Comparison of ENCODE assay signal across 17 cellular contexts in genomic region chr2:235532307-235532706, GRCh38. TPM values are rescaled to one million over a fixed set of nuclear protein-coding genes. Genes with fewer than 3 reads are reported as not detected.
DNase-seq lines count a peak whose midpoint lies in the region; ATAC-seq and TF ChIP-seq lines count a peak whose summit lies in the region.
"Had no signal": no experiment of that assay in that cellular context is flagged by ENCODE, and none has a peak within 500 bp of the region (broad histone marks: within the 10 kb centered on the region; RNA-seq: fewer than 3 reads in every experiment).

No MANE protein-coding gene starts in this region.

- peaks cover 13 to 14% of the 10 kb centered on the region in 2 experiments for H3K9me3 Mint-ChIP-seq in H9
- H3K9me3 Mint-ChIP-seq: CD4-positive, alpha-beta memory T cell had no signal

- H3K36me3 Mint-ChIP-seq in H9 (ENCODE audit: insufficient read depth in 1 of 3, low read depth in 3 of 3): peaks cover 8 to 18% (median 9%) of the 10 kb centered on the region in 3 experiments; a peak in 6 of 7 replicates
- H3K36me3 Mint-ChIP-seq: CD4-positive, alpha-beta memory T cell had no signal

- no peak overlapping the region for H2BK5ac ChIP-seq in H9 (ENCODE audit: insufficient read length, low read length)

- H2BK120ac ChIP-seq in H9 (ENCODE audit: low read depth, low read length, poor library complexity, severe bottlenecking): no peak overlapping the region

- H3K4ac ChIP-seq in H9 (ENCODE audit: low read depth, low read length): no peak overlapping the region

- no peak overlapping the region for H3K4me3 Mint-ChIP-seq in H9
- H3K4me3 Mint-ChIP-seq: CD4-positive, alpha-beta memory T cell had no signal

- no peak overlapping the region for H3K9ac ChIP-seq in H9 (ENCODE audit: extremely low read depth, insufficient read length, low read length)
- H3K9ac ChIP-seq: GM23248 had no signal

- ATAC-seq in mucosa of descending colon (peak; percentile 75), upper lobe of right lung (no peak)
- ATAC-seq: GM12878, HCT116 had no signal

- H2BK15ac ChIP-seq in H9 (ENCODE audit: low read depth, low read length): no peak overlapping the region

- H4K8ac ChIP-seq in H9 (replicated peaks; ENCODE audit: insufficient read length, low read depth, low read length): no peak overlapping the region

- H2BK20ac ChIP-seq in H9 (ENCODE audit: low read depth, low read length, poor library complexity, severe bottlenecking): no peak overlapping the region

- H2AK5ac ChIP-seq in H9 (ENCODE audit: insufficient read length, low read length): no peak overlapping the region

- H3K14ac ChIP-seq in H9 (ENCODE audit: insufficient read depth, low read length): no peak overlapping the region

- no peaks in the 10 kb centered on the region for H4K20me1 ChIP-seq in H9 (ENCODE audit: control insufficient read depth, insufficient read depth, insufficient read length)

- no peak overlapping the region for H4K91ac ChIP-seq in H9 (ENCODE audit: insufficient read length, low read depth, low read length)

- no peak overlapping the region for H3K23ac ChIP-seq in H9 (ENCODE audit: insufficient read length, low read depth, low read length)

- no peaks in the 10 kb centered on the region for H3K79me1 ChIP-seq in H9 (ENCODE audit: insufficient read depth, low read depth, low read length, poor library complexity, severe bottlenecking)

- H3K18ac ChIP-seq in H9 (ENCODE audit: insufficient read length, low read depth, low read length): no peak overlapping the region

- intact Hi-C loops in mucosa of descending colon (cut with DNase I, micrococcal nuclease) (no loop called here), upper lobe of right lung (cut with DNase I) (no loop called here)

- H3K9me3 ChIP-seq in H9 (ENCODE audit: control insufficient read depth, low read depth, low read length) (no peaks in the 10 kb centered on the region), mucosa of descending colon (no peaks in the 10 kb centered on the region), upper lobe of right lung (no peaks in the 10 kb centered on the region)

- TF ChIP-seq CTCF in H9 (conservative IDR thresholded peaks at IDR 0.05) (no peak), mucosa of descending colon (IDR thresholded peaks at IDR 0.05) (no peak), upper lobe of right lung (IDR thresholded peaks at IDR 0.05) (no peak)

- H2BK12ac ChIP-seq in H9 (ENCODE audit: insufficient read length, low read depth, low read length): no peak overlapping the region

- H3K4me3 ChIP-seq in mucosa of descending colon (no peak overlapping the region), upper lobe of right lung (no peak overlapping the region)
- H3K4me3 ChIP-seq: GM12878, GM23248 had no signal

- H3K27me3 Mint-ChIP-seq in H9 (ENCODE audit: low read depth): no peaks in the 10 kb centered on the region; the same call in 1 of the 2 replicates

- no peaks in the 10 kb centered on the region for H3K27me3 ChIP-seq in H9 (ENCODE audit: insufficient read depth, low read length)
- no peaks in the 10 kb centered on the region for H3K27me3 ChIP-seq in upper lobe of right lung

- no peak overlapping the region for H3K27ac ChIP-seq in H9 (ENCODE audit: insufficient read length, low read depth, low read length)
- no peak overlapping the region for H3K27ac ChIP-seq in upper lobe of right lung
- H3K27ac ChIP-seq: GM23248 had no signal

- no CpG with 5 or more reads among the region's 5 CpGs for WGBS in H9 (ENCODE audit: extremely low coverage, insufficient read length, low lambda C conversion rate)

- H4K5ac ChIP-seq in H9 (ENCODE audit: insufficient read length, low read depth, low read length): no peak overlapping the region

- no peaks in the 10 kb centered on the region for H3K36me3 ChIP-seq in mucosa of descending colon (ENCODE audit: low read depth)
- no peaks in the 10 kb centered on the region for H3K36me3 ChIP-seq in upper lobe of right lung

- no peak overlapping the region for H3K56ac ChIP-seq in H9 (ENCODE audit: insufficient read length, low read depth, low read length)

- H3K79me2 ChIP-seq in H9 (ENCODE audit: insufficient read depth, low read length): peaks cover 16% of the 10 kb centered on the region; the same call in 1 of the 2 replicates

- H3T11ph ChIP-seq in H9 (ENCODE audit: low read length): no peak overlapping the region

- peaks cover 8% of the 10 kb centered on the region for H3K4me1 ChIP-seq in H9 (ENCODE audit: insufficient read depth, low read length)
- peaks cover 13% of the 10 kb centered on the region for H3K4me1 ChIP-seq in mucosa of descending colon (ENCODE audit: low read depth)
- H3K4me1 ChIP-seq in upper lobe of right lung: peaks cover 9% of the 10 kb centered on the region

- no peak overlapping the region for H2AFZ ChIP-seq in H9 (ENCODE audit: low read length)
- H2AFZ ChIP-seq: GM23248 had no signal

- no peaks in the 10 kb centered on the region for H3K23me2 ChIP-seq in H9 (ENCODE audit: insufficient read length, low read depth, low read length, poor library complexity, severe bottlenecking)

- H3K4me2 ChIP-seq in H9 (ENCODE audit: insufficient read depth, insufficient read length, low read length): no peak overlapping the region

- no peak for DNase-seq in H9
- peak; percentile 21 for DNase-seq in NCI-H526 treated with DMSO at 0.1 percent for 48 hours (lab: John Stamatoyannopoulos, UW)
- peak in 2 of 3 donors; percentile 21 to 33 for DNase-seq in mucosa of descending colon
- DNase-seq in upper lobe of right lung: peak; percentile 23
- DNase-seq in COR-L47 (lab: John Stamatoyannopoulos, UW): no peak
- no peak for DNase-seq in 8988T
- no peak for DNase-seq in NOMO-1 treated with dmso at 0.1 percent for 144 hours (lab: John Stamatoyannopoulos, UW; ENCODE audit: unreplicated experiment)
- DNase-seq: C1 segment of cervical spinal cord; CD4-positive, alpha-beta memory T cell; DMS 273 treated with DMSO at 0.1 percent for 48 hours; DMS79; EL; GDM1; GM23248; H7 had no signal

- H3K4me1 Mint-ChIP-seq in H9: peaks cover 43 to 56% of the 10 kb centered on the region in 2 experiments
- H3K4me1 Mint-ChIP-seq: CD4-positive, alpha-beta memory T cell had no signal

- H3K27ac Mint-ChIP-seq in H9: peak overlapping the region in 2 of 3 experiments; percentile 59 to 79; a peak in 2 of 7 replicates
- H3K27ac Mint-ChIP-seq: CD4-positive, alpha-beta memory T cell had no signal

RNA-seq across cellular contexts. Expression of gene AGAP1, which starts 38.5 kb away (rescaled TPM):
- 24.8 and 25.8 TPM in 2 replicates for total RNA-seq in H9 (2021)
- total RNA-seq in mucosa of descending colon: 100 to 1,000 TPM in 1 of 3 donors, 10 to 100 TPM in 2; 68.1 to 112 (median 88.9) TPM
- 33.4 TPM for total RNA-seq in upper lobe of right lung

Comparison
In these comparisons a context has a peak if more than half of its experiments do, and no peak if none do; other contexts are left out.
1. DNase-seq: peak in NCI-H526 treated with DMSO at 0.1 percent for 48 hours (single experiment), mucosa of descending colon (2 of 3) and upper lobe of right lung (single experiment); none in H9 (single experiment), COR-L47 (single experiment), 8988T (single experiment) and NOMO-1 treated with dmso at 0.1 percent for 144 hours (single experiment).